Comparison of ENCODE assay signal across 9 cellular contexts in genomic region chr2:207472343-207473202, GRCh38. TPM values are rescaled to one million over a fixed set of nuclear protein-coding genes. Genes with fewer than 3 reads are reported as not detected.
A peak's percentile ranks its signal among the peaks of the same experiment; 100 is the strongest.
DNase-seq lines count a peak whose midpoint lies in the region; ATAC-seq and TF ChIP-seq lines count a peak whose summit lies in the region.
"Had no signal": no experiment of that assay in that cellular context is flagged by ENCODE, and none has a peak within 500 bp of the region (broad histone marks: within the 10 kb centered on the region; RNA-seq: fewer than 3 reads in every experiment).

No MANE protein-coding gene starts in this region.

- H3K4me3 Mint-ChIP-seq in progenitor cell of endocrine pancreas (ENCODE audit: low read depth): peak overlapping the region; percentile 33
- H3K4me3 Mint-ChIP-seq in activated T-helper 2 cell treated with anti-CD3 and anti-CD28 coated beads, Interferon-gamma antibody, Interleukin-2, Interleukin-4, amounts not matched to agents 10 μg/mL and 5 μg/mL and 100 μg/mL, durations not matched to agents 14 hours and 24 hours and 36 hours (ENCODE audit: low read depth): no peak overlapping the region

- ATAC-seq in GM21529 (IDR thresholded peaks at IDR 0.05; ENCODE audit: unreplicated experiment) (no peak), left colon (no peak)

- H3K4me1 ChIP-seq in iPS-15b (ENCODE audit: control insufficient read depth, insufficient read depth, low read length): peaks cover 9% of the 10 kb centered on the region

- peaks cover 27% of the 10 kb centered on the region for H3K4me1 Mint-ChIP-seq in progenitor cell of endocrine pancreas (ENCODE audit: low read depth)
- H3K4me1 Mint-ChIP-seq in activated T-helper 2 cell treated with anti-CD3 and anti-CD28 coated beads, Interferon-gamma antibody, Interleukin-2, Interleukin-4, amounts not matched to agents 10 μg/mL and 5 μg/mL and 100 μg/mL, durations not matched to agents 14 hours and 24 hours and 36 hours (ENCODE audit: low read depth): peaks cover 44% of the 10 kb centered on the region

- H3K9me3 Mint-ChIP-seq in progenitor cell of endocrine pancreas (ENCODE audit: low read depth): no peaks in the 10 kb centered on the region
- no peaks in the 10 kb centered on the region for H3K9me3 Mint-ChIP-seq in activated T-helper 2 cell treated with anti-CD3 and anti-CD28 coated beads, Interferon-gamma antibody, Interleukin-2, Interleukin-4, amounts not matched to agents 10 μg/mL and 5 μg/mL and 100 μg/mL, durations not matched to agents 14 hours and 24 hours and 36 hours

- H3K36me3 Mint-ChIP-seq in progenitor cell of endocrine pancreas (ENCODE audit: insufficient read depth): no peaks in the 10 kb centered on the region
- no peaks in the 10 kb centered on the region for H3K36me3 Mint-ChIP-seq in activated T-helper 2 cell treated with anti-CD3 and anti-CD28 coated beads, Interferon-gamma antibody, Interleukin-2, Interleukin-4, amounts not matched to agents 10 μg/mL and 5 μg/mL and 100 μg/mL, durations not matched to agents 14 hours and 24 hours and 36 hours (ENCODE audit: low read depth)

- H3K9me3 ChIP-seq in iPS-15b (ENCODE audit: control insufficient read depth, insufficient read depth, low read length): no peaks in the 10 kb centered on the region

- H3K9ac ChIP-seq in iPS-15b (ENCODE audit: low read depth, low read length): peak overlapping the region; percentile 14

- peak overlapping the region; percentile 63 for H3K27ac ChIP-seq in angular gyrus (ENCODE audit: low read depth, low read length)

- H3K27ac Mint-ChIP-seq in progenitor cell of endocrine pancreas: peak overlapping the region; percentile 75
- no peak overlapping the region for H3K27ac Mint-ChIP-seq in activated T-helper 2 cell treated with anti-CD3 and anti-CD28 coated beads, Interferon-gamma antibody, Interleukin-2, Interleukin-4, amounts not matched to agents 10 μg/mL and 5 μg/mL and 100 μg/mL, durations not matched to agents 14 hours and 24 hours and 36 hours

- no peaks in the 10 kb centered on the region for H3K27me3 ChIP-seq in iPS-15b (ENCODE audit: control insufficient read depth, insufficient read depth, low read length)

- peak; percentile 53 for DNase-seq in HCEC 1CT
- no peak for DNase-seq in progenitor cell of endocrine pancreas (ENCODE audit: low spot score, unreplicated experiment)
- DNase-seq in NCI-H2196 (lab: John Stamatoyannopoulos, UW; ENCODE audit: unreplicated experiment): no peak
- DNase-seq in activated T-helper 2 cell treated with anti-CD3 and anti-CD28 coated beads, Interferon-gamma antibody, Interleukin-2, Interleukin-4, amounts not matched to agents 10 μg/mL and 5 μg/mL and 100 μg/mL, durations not matched to agents 14 hours and 24 hours and 36 hours (ENCODE audit: low spot score): no peak
- no peak for DNase-seq in left colon
- DNase-seq: Calu3 had no signal

- H3K27me3 Mint-ChIP-seq in progenitor cell of endocrine pancreas: peaks cover 5% of the 10 kb centered on the region
- no peaks in the 10 kb centered on the region for H3K27me3 Mint-ChIP-seq in activated T-helper 2 cell treated with anti-CD3 and anti-CD28 coated beads, Interferon-gamma antibody, Interleukin-2, Interleukin-4, amounts not matched to agents 10 μg/mL and 5 μg/mL and 100 μg/mL, durations not matched to agents 14 hours and 24 hours and 36 hours (ENCODE audit: low read depth)

- no peak overlapping the region for H3K4me3 ChIP-seq in iPS-15b (ENCODE audit: low read depth, low read length)

- intact Hi-C loops in activated T-helper 2 cell treated with anti-CD3 and anti-CD28 coated beads, Interferon-gamma antibody, Interleukin-2, Interleukin-4, amounts not matched to agents 10 μg/mL and 5 μg/mL and 100 μg/mL, durations not matched to agents 14 hours and 24 hours and 36 hours (cut with micrococcal nuclease): loop anchor here (1.0 to 2.0 kb wide), 5 partner anchors 156 to 672 kb away; no protein-coding TSS in a partner anchor
- intact Hi-C loops in left colon (cut with DNase I, micrococcal nuclease): loop anchor here (5.0 to 10.0 kb wide), 2 partner anchors 308 to 490 kb away; partner anchors contain the start of gene KLF7 (in 1 of the 2)

- H3K36me3 ChIP-seq in iPS-15b (ENCODE audit: control insufficient read depth, insufficient read depth, low read length): no peaks in the 10 kb centered on the region

- no peak for TF ChIP-seq CTCF in progenitor cell of endocrine pancreas (IDR thresholded peaks at IDR 0.05; ENCODE audit: unreplicated experiment)

RNA-seq across cellular contexts. Expression of gene CREB1, which starts 57.2 kb away (rescaled TPM):
- total RNA-seq in progenitor cell of endocrine pancreas: 103 and 111 TPM in 2 replicates
- total RNA-seq in activated T-helper 2 cell treated with anti-CD3 and anti-CD28 coated beads, Interferon-gamma antibody, Interleukin-2, Interleukin-4, amounts not matched to agents 10 μg/mL and 5 μg/mL and 100 μg/mL, durations not matched to agents 14 hours and 24 hours and 36 hours: 115 and 136 TPM in 2 replicates
- total RNA-seq in left colon: 10 to 100 TPM; 42.9 to 51.7 TPM
